Comparison of ENCODE assay signal across 1 cellular context in the genomic region with DNA sequence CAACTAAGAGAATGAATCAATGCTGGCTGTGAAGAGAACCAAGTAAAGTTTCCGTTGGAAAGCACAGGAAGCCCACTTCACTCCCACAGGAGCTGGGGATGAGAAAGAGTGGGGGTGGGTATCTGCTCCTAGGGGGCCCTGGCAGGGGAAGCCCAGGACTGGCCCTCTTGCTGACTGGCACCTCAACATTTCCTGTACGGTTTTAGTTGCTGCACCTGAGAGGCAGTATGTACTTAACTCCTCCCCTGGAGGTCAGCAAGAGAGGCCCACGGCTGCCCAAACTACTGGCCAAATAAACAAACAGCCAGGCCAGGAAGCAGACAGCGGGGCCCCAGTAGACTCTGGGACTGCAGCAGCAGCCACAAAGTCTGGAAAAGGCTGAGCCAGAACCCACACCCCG.
A peak's percentile ranks its signal among the peaks of the same experiment; 100 is the strongest.
TF ChIP-seq lines count a peak whose summit lies in the region.

No MANE protein-coding gene starts in this region.

TF ChIP-seq in HepG2, 621 proteins besides CTCF, POLR2A, EP300 and RAD21 (continued from another document and continues in another):
- TF ChIP-seq, protein P1, sequence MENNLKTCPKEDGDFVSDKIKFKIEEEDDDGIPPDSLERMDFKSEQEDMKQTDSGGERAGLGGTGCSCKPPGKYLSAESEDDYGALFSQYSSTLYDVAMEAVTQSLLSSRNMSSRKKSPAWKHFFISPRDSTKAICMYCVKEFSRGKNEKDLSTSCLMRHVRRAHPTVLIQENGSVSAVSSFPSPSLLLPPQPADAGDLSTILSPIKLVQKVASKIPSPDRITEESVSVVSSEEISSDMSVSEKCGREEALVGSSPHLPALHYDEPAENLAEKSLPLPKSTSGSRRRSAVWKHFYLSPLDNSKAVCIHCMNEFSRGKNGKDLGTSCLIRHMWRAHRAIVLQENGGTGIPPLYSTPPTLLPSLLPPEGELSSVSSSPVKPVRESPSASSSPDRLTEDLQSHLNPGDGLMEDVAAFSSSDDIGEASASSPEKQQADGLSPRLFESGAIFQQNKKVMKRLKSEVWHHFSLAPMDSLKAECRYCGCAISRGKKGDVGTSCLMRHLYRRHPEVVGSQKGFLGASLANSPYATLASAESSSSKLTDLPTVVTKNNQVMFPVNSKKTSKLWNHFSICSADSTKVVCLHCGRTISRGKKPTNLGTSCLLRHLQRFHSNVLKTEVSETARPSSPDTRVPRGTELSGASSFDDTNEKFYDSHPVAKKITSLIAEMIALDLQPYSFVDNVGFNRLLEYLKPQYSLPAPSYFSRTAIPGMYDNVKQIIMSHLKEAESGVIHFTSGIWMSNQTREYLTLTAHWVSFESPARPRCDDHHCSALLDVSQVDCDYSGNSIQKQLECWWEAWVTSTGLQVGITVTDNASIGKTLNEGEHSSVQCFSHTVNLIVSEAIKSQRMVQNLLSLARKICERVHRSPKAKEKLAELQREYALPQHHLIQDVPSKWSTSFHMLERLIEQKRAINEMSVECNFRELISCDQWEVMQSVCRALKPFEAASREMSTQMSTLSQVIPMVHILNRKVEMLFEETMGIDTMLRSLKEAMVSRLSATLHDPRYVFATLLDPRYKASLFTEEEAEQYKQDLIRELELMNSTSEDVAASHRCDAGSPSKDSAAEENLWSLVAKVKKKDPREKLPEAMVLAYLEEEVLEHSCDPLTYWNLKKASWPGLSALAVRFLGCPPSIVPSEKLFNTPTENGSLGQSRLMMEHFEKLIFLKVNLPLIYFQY (CRISPR knock-in tag; IDR thresholded peaks at IDR 0.05; ENCODE audit: borderline replicate concordance), result no peak
- TF ChIP-seq CHCHD3 (CRISPR knock-in tag; IDR thresholded peaks at IDR 0.05) (no peak), ARID2 (CRISPR knock-in tag; IDR thresholded peaks at IDR 0.05; ENCODE audit: borderline replicate concordance) (no peak), MAF1 (CRISPR knock-in tag; IDR thresholded peaks at IDR 0.05; ENCODE audit: borderline replicate concordance) (no peak), MTA1 (CRISPR knock-in tag; IDR thresholded peaks at IDR 0.05; ENCODE audit: borderline replicate concordance) (no peak), CCDC6 (CRISPR knock-in tag; IDR thresholded peaks at IDR 0.05) (no peak), CBX1 (IDR thresholded peaks at IDR 0.05; ENCODE audit: low read depth) (no peak), ZNF460 (CRISPR knock-in tag; IDR thresholded peaks at IDR 0.05; ENCODE audit: borderline replicate concordance) (no peak), MYNN (CRISPR knock-in tag; IDR thresholded peaks at IDR 0.05; ENCODE audit: low read depth) (no peak), NR2F6 (IDR thresholded peaks at IDR 0.05) (peak; percentile 41; the same call in 1 of the 2 replicates), NR2F6 (CRISPR knock-in tag; IDR thresholded peaks at IDR 0.05) (peak; percentile 61)
- TF ChIP-seq, protein P2, sequence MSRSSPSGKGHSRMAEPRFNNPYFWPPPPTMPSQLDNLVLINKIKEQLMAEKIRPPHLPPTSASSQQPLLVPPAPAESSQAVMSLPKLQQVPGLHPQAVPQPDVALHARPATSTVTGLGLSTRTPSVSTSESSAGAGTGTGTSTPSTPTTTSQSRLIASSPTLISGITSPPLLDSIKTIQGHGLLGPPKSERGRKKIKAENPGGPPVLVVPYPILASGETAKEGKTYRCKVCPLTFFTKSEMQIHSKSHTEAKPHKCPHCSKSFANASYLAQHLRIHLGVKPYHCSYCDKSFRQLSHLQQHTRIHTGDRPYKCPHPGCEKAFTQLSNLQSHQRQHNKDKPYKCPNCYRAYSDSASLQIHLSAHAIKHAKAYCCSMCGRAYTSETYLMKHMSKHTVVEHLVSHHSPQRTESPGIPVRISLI (CRISPR knock-in tag; IDR thresholded peaks at IDR 0.05; ENCODE audit: borderline replicate concordance), result no peak
- TF ChIP-seq, protein P3, sequence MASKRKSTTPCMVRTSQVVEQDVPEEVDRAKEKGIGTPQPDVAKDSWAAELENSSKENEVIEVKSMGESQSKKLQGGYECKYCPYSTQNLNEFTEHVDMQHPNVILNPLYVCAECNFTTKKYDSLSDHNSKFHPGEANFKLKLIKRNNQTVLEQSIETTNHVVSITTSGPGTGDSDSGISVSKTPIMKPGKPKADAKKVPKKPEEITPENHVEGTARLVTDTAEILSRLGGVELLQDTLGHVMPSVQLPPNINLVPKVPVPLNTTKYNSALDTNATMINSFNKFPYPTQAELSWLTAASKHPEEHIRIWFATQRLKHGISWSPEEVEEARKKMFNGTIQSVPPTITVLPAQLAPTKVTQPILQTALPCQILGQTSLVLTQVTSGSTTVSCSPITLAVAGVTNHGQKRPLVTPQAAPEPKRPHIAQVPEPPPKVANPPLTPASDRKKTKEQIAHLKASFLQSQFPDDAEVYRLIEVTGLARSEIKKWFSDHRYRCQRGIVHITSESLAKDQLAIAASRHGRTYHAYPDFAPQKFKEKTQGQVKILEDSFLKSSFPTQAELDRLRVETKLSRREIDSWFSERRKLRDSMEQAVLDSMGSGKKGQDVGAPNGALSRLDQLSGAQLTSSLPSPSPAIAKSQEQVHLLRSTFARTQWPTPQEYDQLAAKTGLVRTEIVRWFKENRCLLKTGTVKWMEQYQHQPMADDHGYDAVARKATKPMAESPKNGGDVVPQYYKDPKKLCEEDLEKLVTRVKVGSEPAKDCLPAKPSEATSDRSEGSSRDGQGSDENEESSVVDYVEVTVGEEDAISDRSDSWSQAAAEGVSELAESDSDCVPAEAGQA (IDR thresholded peaks at IDR 0.05; ENCODE audit: low read depth), result no peak
- TF ChIP-seq, protein P3 (CRISPR knock-in tag; IDR thresholded peaks at IDR 0.05; ENCODE audit: borderline replicate concordance), result no peak
- TF ChIP-seq, protein P4, sequence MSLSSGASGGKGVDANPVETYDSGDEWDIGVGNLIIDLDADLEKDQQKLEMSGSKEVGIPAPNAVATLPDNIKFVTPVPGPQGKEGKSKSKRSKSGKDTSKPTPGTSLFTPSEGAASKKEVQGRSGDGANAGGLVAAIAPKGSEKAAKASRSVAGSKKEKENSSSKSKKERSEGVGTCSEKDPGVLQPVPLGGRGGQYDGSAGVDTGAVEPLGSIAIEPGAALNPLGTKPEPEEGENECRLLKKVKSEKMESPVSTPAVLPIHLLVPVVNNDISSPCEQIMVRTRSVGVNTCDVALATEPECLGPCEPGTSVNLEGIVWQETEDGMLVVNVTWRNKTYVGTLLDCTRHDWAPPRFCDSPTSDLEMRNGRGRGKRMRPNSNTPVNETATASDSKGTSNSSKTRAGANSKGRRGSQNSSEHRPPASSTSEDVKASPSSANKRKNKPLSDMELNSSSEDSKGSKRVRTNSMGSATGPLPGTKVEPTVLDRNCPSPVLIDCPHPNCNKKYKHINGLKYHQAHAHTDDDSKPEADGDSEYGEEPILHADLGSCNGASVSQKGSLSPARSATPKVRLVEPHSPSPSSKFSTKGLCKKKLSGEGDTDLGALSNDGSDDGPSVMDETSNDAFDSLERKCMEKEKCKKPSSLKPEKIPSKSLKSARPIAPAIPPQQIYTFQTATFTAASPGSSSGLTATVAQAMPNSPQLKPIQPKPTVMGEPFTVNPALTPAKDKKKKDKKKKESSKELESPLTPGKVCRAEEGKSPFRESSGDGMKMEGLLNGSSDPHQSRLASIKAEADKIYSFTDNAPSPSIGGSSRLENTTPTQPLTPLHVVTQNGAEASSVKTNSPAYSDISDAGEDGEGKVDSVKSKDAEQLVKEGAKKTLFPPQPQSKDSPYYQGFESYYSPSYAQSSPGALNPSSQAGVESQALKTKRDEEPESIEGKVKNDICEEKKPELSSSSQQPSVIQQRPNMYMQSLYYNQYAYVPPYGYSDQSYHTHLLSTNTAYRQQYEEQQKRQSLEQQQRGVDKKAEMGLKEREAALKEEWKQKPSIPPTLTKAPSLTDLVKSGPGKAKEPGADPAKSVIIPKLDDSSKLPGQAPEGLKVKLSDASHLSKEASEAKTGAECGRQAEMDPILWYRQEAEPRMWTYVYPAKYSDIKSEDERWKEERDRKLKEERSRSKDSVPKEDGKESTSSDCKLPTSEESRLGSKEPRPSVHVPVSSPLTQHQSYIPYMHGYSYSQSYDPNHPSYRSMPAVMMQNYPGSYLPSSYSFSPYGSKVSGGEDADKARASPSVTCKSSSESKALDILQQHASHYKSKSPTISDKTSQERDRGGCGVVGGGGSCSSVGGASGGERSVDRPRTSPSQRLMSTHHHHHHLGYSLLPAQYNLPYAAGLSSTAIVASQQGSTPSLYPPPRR (CRISPR knock-in tag; IDR thresholded peaks at IDR 0.05; ENCODE audit: borderline replicate concordance), result no peak
- TF ChIP-seq, protein P5, sequence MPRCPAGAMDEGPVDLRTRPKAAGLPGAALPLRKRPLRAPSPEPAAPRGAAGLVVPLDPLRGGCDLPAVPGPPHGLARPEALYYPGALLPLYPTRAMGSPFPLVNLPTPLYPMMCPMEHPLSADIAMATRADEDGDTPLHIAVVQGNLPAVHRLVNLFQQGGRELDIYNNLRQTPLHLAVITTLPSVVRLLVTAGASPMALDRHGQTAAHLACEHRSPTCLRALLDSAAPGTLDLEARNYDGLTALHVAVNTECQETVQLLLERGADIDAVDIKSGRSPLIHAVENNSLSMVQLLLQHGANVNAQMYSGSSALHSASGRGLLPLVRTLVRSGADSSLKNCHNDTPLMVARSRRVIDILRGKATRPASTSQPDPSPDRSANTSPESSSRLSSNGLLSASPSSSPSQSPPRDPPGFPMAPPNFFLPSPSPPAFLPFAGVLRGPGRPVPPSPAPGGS (CRISPR knock-in tag; IDR thresholded peaks at IDR 0.05), result no peak
- TF ChIP-seq, protein P6, sequence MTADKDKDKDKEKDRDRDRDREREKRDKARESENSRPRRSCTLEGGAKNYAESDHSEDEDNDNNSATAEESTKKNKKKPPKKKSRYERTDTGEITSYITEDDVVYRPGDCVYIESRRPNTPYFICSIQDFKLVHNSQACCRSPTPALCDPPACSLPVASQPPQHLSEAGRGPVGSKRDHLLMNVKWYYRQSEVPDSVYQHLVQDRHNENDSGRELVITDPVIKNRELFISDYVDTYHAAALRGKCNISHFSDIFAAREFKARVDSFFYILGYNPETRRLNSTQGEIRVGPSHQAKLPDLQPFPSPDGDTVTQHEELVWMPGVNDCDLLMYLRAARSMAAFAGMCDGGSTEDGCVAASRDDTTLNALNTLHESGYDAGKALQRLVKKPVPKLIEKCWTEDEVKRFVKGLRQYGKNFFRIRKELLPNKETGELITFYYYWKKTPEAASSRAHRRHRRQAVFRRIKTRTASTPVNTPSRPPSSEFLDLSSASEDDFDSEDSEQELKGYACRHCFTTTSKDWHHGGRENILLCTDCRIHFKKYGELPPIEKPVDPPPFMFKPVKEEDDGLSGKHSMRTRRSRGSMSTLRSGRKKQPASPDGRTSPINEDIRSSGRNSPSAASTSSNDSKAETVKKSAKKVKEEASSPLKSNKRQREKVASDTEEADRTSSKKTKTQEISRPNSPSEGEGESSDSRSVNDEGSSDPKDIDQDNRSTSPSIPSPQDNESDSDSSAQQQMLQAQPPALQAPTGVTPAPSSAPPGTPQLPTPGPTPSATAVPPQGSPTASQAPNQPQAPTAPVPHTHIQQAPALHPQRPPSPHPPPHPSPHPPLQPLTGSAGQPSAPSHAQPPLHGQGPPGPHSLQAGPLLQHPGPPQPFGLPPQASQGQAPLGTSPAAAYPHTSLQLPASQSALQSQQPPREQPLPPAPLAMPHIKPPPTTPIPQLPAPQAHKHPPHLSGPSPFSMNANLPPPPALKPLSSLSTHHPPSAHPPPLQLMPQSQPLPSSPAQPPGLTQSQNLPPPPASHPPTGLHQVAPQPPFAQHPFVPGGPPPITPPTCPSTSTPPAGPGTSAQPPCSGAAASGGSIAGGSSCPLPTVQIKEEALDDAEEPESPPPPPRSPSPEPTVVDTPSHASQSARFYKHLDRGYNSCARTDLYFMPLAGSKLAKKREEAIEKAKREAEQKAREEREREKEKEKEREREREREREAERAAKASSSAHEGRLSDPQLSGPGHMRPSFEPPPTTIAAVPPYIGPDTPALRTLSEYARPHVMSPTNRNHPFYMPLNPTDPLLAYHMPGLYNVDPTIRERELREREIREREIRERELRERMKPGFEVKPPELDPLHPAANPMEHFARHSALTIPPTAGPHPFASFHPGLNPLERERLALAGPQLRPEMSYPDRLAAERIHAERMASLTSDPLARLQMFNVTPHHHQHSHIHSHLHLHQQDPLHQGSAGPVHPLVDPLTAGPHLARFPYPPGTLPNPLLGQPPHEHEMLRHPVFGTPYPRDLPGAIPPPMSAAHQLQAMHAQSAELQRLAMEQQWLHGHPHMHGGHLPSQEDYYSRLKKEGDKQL (CRISPR knock-in tag; IDR thresholded peaks at IDR 0.05; ENCODE audit: low read depth), result no peak
